22 cellular contexts compared by ENCODE assay signal in the genomic region with DNA sequence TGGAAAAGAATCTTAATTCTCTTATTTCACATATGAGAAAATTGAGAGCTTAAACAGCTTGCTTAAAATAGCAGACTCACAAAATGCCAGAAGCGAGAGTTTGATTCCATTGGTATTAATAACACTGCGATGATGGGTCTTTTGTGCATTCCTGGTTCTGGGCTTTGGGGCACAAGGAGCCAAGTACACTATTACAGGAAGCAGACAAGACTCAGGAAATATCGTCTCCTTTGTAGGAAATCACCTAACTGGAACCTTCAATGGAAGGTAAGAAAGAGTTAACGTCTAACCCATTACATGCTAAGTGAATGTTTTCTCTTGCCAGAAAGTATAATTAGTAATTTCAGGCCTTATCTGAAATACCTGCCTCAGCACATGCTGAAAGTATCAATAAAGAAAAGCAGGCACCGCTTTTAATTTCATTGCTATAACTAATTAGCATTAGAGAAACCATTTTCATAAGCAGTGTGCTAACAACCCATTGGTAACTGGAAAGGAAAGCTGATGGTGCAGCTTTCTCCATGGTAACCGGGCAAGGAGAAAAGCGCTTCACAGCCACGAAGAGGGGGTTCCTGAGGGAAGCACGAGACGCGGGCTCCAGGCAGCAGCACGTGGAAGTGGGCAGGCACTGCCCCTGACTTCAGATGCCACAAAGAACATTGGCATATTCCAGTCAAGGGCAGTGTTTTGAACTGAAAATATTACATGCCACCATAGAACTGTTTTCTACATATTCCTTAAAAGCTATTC.
"Had no signal": no experiment of that assay in that cellular context is flagged by ENCODE, and none has a peak within 500 bp of the region (broad histone marks: within the 10 kb centered on the region; RNA-seq: fewer than 3 reads in every experiment).

No MANE protein-coding gene starts in this region.

- H3K4me3 ChIP-seq: gastrocnemius medialis, left ventricle myocardium inferior, lung, stomach, tibial nerve had no signal

- ATAC-seq: activated CD8-positive, alpha-beta T cell treated with anti-CD3 and anti-CD28 coated beads for 36 hours; activated T-cell treated with anti-CD3 and anti-CD28 coated beads, Interleukin-2, amount 50 U/mL, for 4 hours; activated T-helper 17 cell treated with anti-CD3 and anti-CD28 coated beads, Interleukin-2, amount 50 U/mL, for 72 hours; effector memory CD8-positive, alpha-beta T cell; gastrocnemius medialis; sciatic nerve; stimulated activated naive B cell treated with anti-CD40 and anti-IgM and Interleukin-4, amounts not matched to agents 10 μg/mL and 1 μg/mL and 100 μg/mL, for 72 hours had no signal

- H3K9me3 ChIP-seq: gastrocnemius medialis, left ventricle myocardium inferior, neutrophil, stomach, tibial nerve had no signal

- H3K36me3 ChIP-seq: gastrocnemius medialis, left ventricle myocardium inferior, neutrophil, stomach, tibial nerve had no signal

- H3K27me3 ChIP-seq: gastrocnemius medialis, neutrophil, stomach, tibial nerve had no signal

- DNase-seq: activated B cell treated with CpG ODN at 0.5 μM for 24 hours; activated CD4-positive, alpha-beta T cell treated with anti-CD3 and anti-CD28 coated beads, Interleukin-2, amount 50 U/mL, for 1 hour; activated CD8-positive, alpha-beta T cell treated with anti-CD3 and anti-CD28 coated beads for 36 hours; activated gamma-delta T cell treated with Interleukin-2 at 50 U/mL for 16 hours; activated naive CD4-positive, alpha-beta T cell treated with anti-CD3 and anti-CD28 coated beads, Interleukin-2, amount 50 U/mL, for 16 hours; activated T-cell treated with anti-CD3 and anti-CD28 coated beads, Interleukin-2, amount 50 U/mL, for 4 hours; cerebellar nuclear complex; cortex of kidney; effector memory CD8-positive, alpha-beta T cell; erythroblast; gastrocnemius medialis; left ventricle myocardium inferior; nephron progenitor cell; stimulated activated CD4-positive, alpha-beta T cell treated with anti-CD3 and anti-CD28 coated beads, Interleukin-1b, Interleukin-23, amount 100 ng/mL, for 48 hours; stimulated activated naive B cell treated with anti-CD40 and anti-IgM and Interleukin-4, amounts not matched to agents 10 μg/mL and 1 μg/mL and 100 μg/mL, for 72 hours; stomach; SW 1271 had no signal

- H3K27ac ChIP-seq: left ventricle myocardium inferior, neutrophil, stomach had no signal
